In the genomic region with DNA sequence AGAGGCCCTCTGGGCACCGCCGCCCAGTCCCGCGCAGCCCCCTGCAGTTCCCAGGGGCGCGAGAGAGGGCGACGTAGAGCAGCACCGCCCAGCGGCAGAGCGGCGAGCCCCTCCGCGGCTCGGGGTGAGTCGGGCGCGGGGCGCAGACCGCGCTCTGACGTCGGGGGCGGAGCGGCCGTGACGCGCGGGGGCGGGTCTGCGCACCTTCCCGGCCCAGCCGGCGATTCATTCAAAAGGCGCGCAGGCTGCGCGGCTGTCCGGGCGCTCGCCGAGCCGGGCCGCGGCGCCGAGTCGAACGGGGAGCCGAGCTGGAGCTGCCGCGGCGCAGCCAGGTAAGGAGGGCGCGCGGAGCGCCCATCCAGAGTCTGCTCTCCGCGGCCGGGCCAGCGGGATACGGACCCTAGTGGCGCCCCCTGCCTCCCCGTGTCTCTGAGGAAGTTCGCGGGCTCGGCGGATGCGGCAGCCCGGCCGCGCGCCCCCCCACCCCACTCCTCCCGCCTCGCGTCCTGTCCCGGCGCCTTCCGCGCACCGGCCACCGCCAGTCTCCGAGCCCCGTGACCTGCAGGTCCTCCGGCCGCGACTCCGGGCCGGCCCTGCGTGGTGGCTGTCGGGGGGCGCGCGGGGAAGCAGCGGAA, we compare ENCODE assay signal across 8 cellular contexts. TPM values are rescaled to one million over a fixed set of nuclear protein-coding genes. Genes with fewer than 3 reads are reported as not detected.
DNase-seq lines count a peak whose midpoint lies in the region; TF ChIP-seq lines count a peak whose summit lies in the region.

Gene RELT, plus strand, starts transcription at position 232 of the 635 bp plus-strand sequence. CDS start 12,738 bp downstream, outside the sequence.

- DNase-seq in GOT3 (lab: John Stamatoyannopoulos, UW) (peak; percentile 94), fibroblast of villous mesenchyme (ENCODE audit: low read depth) (peak; percentile 90), neural crest cell (ENCODE audit: low read depth, low spot score) (peak; percentile 97)
- DNase-seq in activated effector memory CD4-positive, alpha-beta T cell treated with anti-CD3 and anti-CD28 coated beads, Interleukin-2, amount 50 U/mL, for 16 hours, result peak; percentile 98

- peak; percentile 94 for TF ChIP-seq CTCF in LNCAP (IDR thresholded peaks at IDR 0.05)
- TF ChIP-seq CTCF in fibroblast of villous mesenchyme (IDR thresholded peaks at IDR 0.05; ENCODE audit: insufficient read depth, low read depth, low read length), result peak; percentile 85
- TF ChIP-seq CTCF in neural crest cell (conservative IDR thresholded peaks at IDR 0.05), result peak; percentile 85

- H3K9me3 ChIP-seq in ES-I3 (ENCODE audit: control insufficient read depth, insufficient read depth, low read length) (no peaks in the 10 kb centered on the region), stomach smooth muscle (ENCODE audit: control insufficient read depth in 2 of 2, low read length in 2 of 2) (no peaks in the 10 kb centered on the region)

- H3K4me3 Mint-ChIP-seq in neural crest cell, result peak within 1 kb of the TSS; percentile 93

- no peaks in the 10 kb centered on the region for H3K27me3 ChIP-seq in stomach smooth muscle (ENCODE audit: control insufficient read depth in 1 of 2, insufficient read depth in 2 of 2, low read length in 2 of 2)

- H3K27me3 Mint-ChIP-seq in neural crest cell (ENCODE audit: low read depth), result no peaks in the 10 kb centered on the region

- H3K4me1 ChIP-seq in ES-I3 (ENCODE audit: insufficient read depth, low read length), result peaks cover 15% of the 10 kb centered on the region
- peaks cover 29% of the 10 kb centered on the region for H3K4me1 ChIP-seq in stomach smooth muscle (ENCODE audit: control insufficient read depth, insufficient read depth, low read length)

- H3K9me3 Mint-ChIP-seq in neural crest cell, result no peaks in the 10 kb centered on the region

- H3K36me3 ChIP-seq in ES-I3 (ENCODE audit: insufficient read depth, low read length) (no peaks in the 10 kb centered on the region), stomach smooth muscle (ENCODE audit: control insufficient read depth in 2 of 2, insufficient read depth in 2 of 2, low read length in 2 of 2) (no peaks in the 10 kb centered on the region)

- H3K9ac ChIP-seq in ES-I3 (ENCODE audit: low read depth, low read length) (peak within 1 kb of the TSS; percentile 84), stomach smooth muscle (ENCODE audit: low read length in 2 of 2) (peak within 1 kb of the TSS; percentile 66 to 75)

- peak within 1 kb of the TSS; percentile 68 for H3K4me3 ChIP-seq in fibroblast of villous mesenchyme (ENCODE audit: low read depth, low read length)
- H3K4me3 ChIP-seq in stomach smooth muscle (ENCODE audit: low read length in 2 of 2), result peak within 1 kb of the TSS; percentile 58 to 76

- no peaks in the 10 kb centered on the region for H3K36me3 Mint-ChIP-seq in neural crest cell (ENCODE audit: low read depth)

- H3K27ac Mint-ChIP-seq in neural crest cell (ENCODE audit: unreplicated experiment), result peak within 1 kb of the TSS; percentile 95

- peaks cover 28% of the 10 kb centered on the region for H3K4me1 Mint-ChIP-seq in neural crest cell

- H3K27ac ChIP-seq in stomach smooth muscle (ENCODE audit: low read length), result peak within 1 kb of the TSS; percentile 78

- TF ChIP-seq POLR2A in Raji (IDR thresholded peaks at IDR 0.05; ENCODE audit: insufficient read depth, low read depth, low read length), result peak; percentile 98

RNA-seq across cellular contexts. Expression of gene RELT, which starts in this region (rescaled TPM):
- total RNA-seq in fibroblast of villous mesenchyme, result 3.5 and 4.2 TPM in 2 replicates
- 18.4 and 20.9 TPM in 2 replicates for total RNA-seq in neural crest cell

Comparison
In these comparisons a context has a peak if more than half of its experiments do, and no peak if none do; other contexts are left out.
1. Peak in every context shown above with its lines: DNase-seq, H3K4me3 ChIP-seq and H3K27ac ChIP-seq.